Comparison of ENCODE assay signal across 15 cellular contexts in the genomic region with DNA sequence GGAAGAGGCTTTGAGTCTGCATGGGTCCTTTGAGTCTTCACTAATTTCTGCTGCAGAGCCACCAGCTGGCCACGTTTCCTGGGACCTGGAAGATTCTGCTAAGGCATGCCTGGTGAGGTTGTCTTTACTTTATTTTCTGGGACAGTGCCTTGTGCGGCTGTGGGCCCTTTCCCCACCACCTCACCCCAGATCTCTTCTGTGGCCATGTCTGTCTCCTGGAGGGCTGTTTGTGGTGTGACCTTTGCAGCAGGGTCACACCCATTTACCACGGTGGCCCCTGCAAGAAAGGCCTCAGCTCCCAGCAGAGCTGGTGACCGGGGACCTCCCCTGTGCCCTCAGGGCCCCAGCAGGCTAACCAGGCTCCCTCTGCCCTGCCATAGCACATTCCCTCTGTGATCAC.
DNase-seq lines count a peak whose midpoint lies in the region; ATAC-seq and TF ChIP-seq lines count a peak whose summit lies in the region.
"Had no signal": no experiment of that assay in that cellular context is flagged by ENCODE, and none has a peak within 500 bp of the region (broad histone marks: within the 10 kb centered on the region; RNA-seq: fewer than 3 reads in every experiment).

No MANE protein-coding gene starts in this region.

- BruUV-seq in Calu3 (replicated peaks; lab: Mats Ljungman, UMichigan) = no TSS peak

- CTCF ChIA-PET in Calu3 (lab: Charles Lee) = no interaction called here

- no peaks in the 10 kb centered on the region for H3K79me2 ChIP-seq in mesendoderm (ENCODE audit: control insufficient read depth, insufficient read depth, low read length)

- no peak overlapping the region for H2BK15ac ChIP-seq in mesendoderm (replicated peaks; ENCODE audit: low read depth)

- no peak overlapping the region for H2BK120ac ChIP-seq in mesendoderm (ENCODE audit: low read depth, low read length)

- H3K36me3 Mint-ChIP-seq in Calu3 (ENCODE audit: insufficient read depth, unreplicated experiment) (no peaks in the 10 kb centered on the region), neural crest cell (ENCODE audit: low read depth) (peaks cover 3% of the 10 kb centered on the region)
- no peaks in the 10 kb centered on the region for H3K36me3 Mint-ChIP-seq in central memory CD8-positive, alpha-beta T cell (ENCODE audit: insufficient read depth)
- H3K36me3 Mint-ChIP-seq: CD14-positive monocyte; CD4-positive, alpha-beta memory T cell had no signal

- no peak overlapping the region for H4K8ac ChIP-seq in mesendoderm (ENCODE audit: low read depth, low read length)

- H2BK5ac ChIP-seq in mesendoderm (ENCODE audit: low read length) = no peak overlapping the region

- H3K23ac ChIP-seq in mesendoderm (ENCODE audit: low read length) = no peak overlapping the region

- H3K27ac Mint-ChIP-seq in Calu3 (ENCODE audit: unreplicated experiment) = peak overlapping the region; percentile 72
- H3K27ac Mint-ChIP-seq in central memory CD8-positive, alpha-beta T cell (ENCODE audit: low read depth) = peak overlapping the region; percentile 9
- peak overlapping the region; percentile 12 for H3K27ac Mint-ChIP-seq in neural crest cell (ENCODE audit: unreplicated experiment)
- H3K27ac Mint-ChIP-seq: CD4-positive, alpha-beta memory T cell had no signal

- H3K27ac ChIP-seq in upper lobe of right lung = no peak overlapping the region
- no peak overlapping the region for H3K27ac ChIP-seq in mesendoderm (ENCODE audit: low read depth, low read length)
- H3K27ac ChIP-seq: BLaER1, GM23248, HL-60 had no signal

- no peaks in the 10 kb centered on the region for H3K9me3 ChIP-seq in upper lobe of right lung
- H3K9me3 ChIP-seq: BLaER1 had no signal

- H4K5ac ChIP-seq in mesendoderm (ENCODE audit: low read length) = no peak overlapping the region

- H3K4me2 ChIP-seq in mesendoderm (ENCODE audit: low read length) = no peak overlapping the region
- H3K4me2 ChIP-seq: BLaER1 had no signal

- no peaks in the 10 kb centered on the region for H3K79me1 ChIP-seq in mesendoderm (ENCODE audit: low read length)

- H3K36me3 ChIP-seq in upper lobe of right lung (no peaks in the 10 kb centered on the region), mesendoderm (ENCODE audit: control insufficient read depth, insufficient read depth, low read length) (no peaks in the 10 kb centered on the region)
- H3K36me3 ChIP-seq: BLaER1 had no signal

- H3K4me3 ChIP-seq in upper lobe of right lung = no peak overlapping the region
- H3K4me3 ChIP-seq in mesendoderm (ENCODE audit: low read length) = no peak overlapping the region
- H3K4me3 ChIP-seq: BLaER1, GM23248 had no signal

- no peaks in the 10 kb centered on the region for H3K4me1 ChIP-seq in upper lobe of right lung
- H3K4me1 ChIP-seq in mesendoderm (ENCODE audit: control insufficient read depth, low read depth, low read length) = no peaks in the 10 kb centered on the region
- H3K4me1 ChIP-seq: BLaER1 had no signal

- no peaks in the 10 kb centered on the region for H3K27me3 ChIP-seq in upper lobe of right lung
- no peaks in the 10 kb centered on the region for H3K27me3 ChIP-seq in mesendoderm (ENCODE audit: insufficient read depth, low read length, poor library complexity)
- H3K27me3 ChIP-seq: BLaER1 had no signal

- no peak overlapping the region for H3K4me3 Mint-ChIP-seq in Calu3 (ENCODE audit: low read depth, unreplicated experiment)
- H3K4me3 Mint-ChIP-seq in central memory CD8-positive, alpha-beta T cell = no peak overlapping the region
- no peak overlapping the region for H3K4me3 Mint-ChIP-seq in neural crest cell
- H3K4me3 Mint-ChIP-seq: CD14-positive monocyte; CD4-positive, alpha-beta memory T cell had no signal

- TF ChIP-seq CTCF in Calu3 (IDR thresholded peaks at IDR 0.05; ENCODE audit: unreplicated experiment) (no peak), neural crest cell (conservative IDR thresholded peaks at IDR 0.05) (no peak), upper lobe of right lung (IDR thresholded peaks at IDR 0.05) (no peak)

- peaks cover 10% of the 10 kb centered on the region for H3K9me3 Mint-ChIP-seq in Calu3 (ENCODE audit: low read depth, unreplicated experiment)
- no peaks in the 10 kb centered on the region for H3K9me3 Mint-ChIP-seq in central memory CD8-positive, alpha-beta T cell
- peaks cover 8% of the 10 kb centered on the region for H3K9me3 Mint-ChIP-seq in neural crest cell
- H3K9me3 Mint-ChIP-seq: CD4-positive, alpha-beta memory T cell had no signal

- H3K56ac ChIP-seq in mesendoderm (ENCODE audit: low read length) = no peak overlapping the region

- H3K27me3 Mint-ChIP-seq in Calu3 (ENCODE audit: unreplicated experiment) (no peaks in the 10 kb centered on the region), neural crest cell (ENCODE audit: low read depth) (no peaks in the 10 kb centered on the region)
- no peaks in the 10 kb centered on the region for H3K27me3 Mint-ChIP-seq in central memory CD8-positive, alpha-beta T cell
- H3K27me3 Mint-ChIP-seq: CD4-positive, alpha-beta memory T cell had no signal

- no peak for ATAC-seq in central memory CD8-positive, alpha-beta T cell (replicated peaks; ENCODE audit: extremely low read depth, poor library complexity, severe bottlenecking)
- ATAC-seq in upper lobe of right lung (peak; percentile 14), HG02642 (IDR thresholded peaks at IDR 0.05; ENCODE audit: poor library complexity, unreplicated experiment) (no peak)

- H3K9ac ChIP-seq in mesendoderm (ENCODE audit: low read length) = no peak overlapping the region
- H3K9ac ChIP-seq: BLaER1, GM23248 had no signal

- intact Hi-C loops in Calu3 (cut with micrococcal nuclease; ENCODE audit: unreplicated experiment) (no loop called here), upper lobe of right lung (cut with DNase I) (no loop called here)

- no peak overlapping the region for H3K18ac ChIP-seq in mesendoderm (ENCODE audit: low read length)

- H3K4me1 Mint-ChIP-seq in Calu3 (ENCODE audit: low read depth, unreplicated experiment) (no peaks in the 10 kb centered on the region), neural crest cell (no peaks in the 10 kb centered on the region)
- no peaks in the 10 kb centered on the region for H3K4me1 Mint-ChIP-seq in central memory CD8-positive, alpha-beta T cell
- H3K4me1 Mint-ChIP-seq: CD14-positive monocyte; CD4-positive, alpha-beta memory T cell had no signal

- H3K4ac ChIP-seq in mesendoderm (ENCODE audit: low read depth, low read length) = no peak overlapping the region

- no peak overlapping the region for H2AK5ac ChIP-seq in mesendoderm (ENCODE audit: low read length)

- DNase-seq in Calu3 = no peak
- DNase-seq in central memory CD8-positive, alpha-beta T cell (ENCODE audit: low spot score in 2 of 2) = no peak
- DNase-seq in neural crest cell (ENCODE audit: low read depth, low spot score) = no peak
- no peak for DNase-seq in upper lobe of right lung
- DNase-seq in amygdala (lab: John Stamatoyannopoulos, UW) = no peak
- DNase-seq in mesendoderm = no peak
- DNase-seq: 8988T; CD4-positive, alpha-beta memory T cell; GDM1; GM23248; HCEC 1CT had no signal

- no CpG with 5 or more reads among the region's 4 CpGs for WGBS in mesendoderm (ENCODE audit: extremely low coverage, insufficient coverage, low lambda C conversion rate)

Comparison
In these comparisons a context has a peak if more than half of its experiments do, and no peak if none do; other contexts are left out.
1. H3K27ac Mint-ChIP-seq: peak in every context shown above with its lines; median percentile 72 in Calu3; 12 in neural crest cell; 9 in central memory CD8-positive, alpha-beta T cell.